In genomic region chrX:12984629-12985303, GRCh38 we compare ENCODE assay signal across 8 cellular contexts. TPM values are rescaled to one million over a fixed set of nuclear protein-coding genes. Genes with fewer than 3 reads are reported as not detected.
DNase-seq lines count a peak whose midpoint lies in the region; ATAC-seq and TF ChIP-seq lines count a peak whose summit lies in the region.

No MANE protein-coding gene starts in this region.

- TF ChIP-seq EP300 in tibial nerve (IDR thresholded peaks at IDR 0.05) = no peak

- TF ChIP-seq POLR2A in tibial nerve (IDR thresholded peaks at IDR 0.05) = no peak

- H3K27ac Mint-ChIP-seq in activated naive CD4-positive, alpha-beta T cell treated with anti-CD3 and anti-CD28 coated beads for 36 hours = peak overlapping the region; percentile 95
- peak overlapping the region; percentile 92 to 99 (median 97) for H3K27ac Mint-ChIP-seq in naive thymus-derived CD4-positive, alpha-beta T cell

- peak; percentile 61 for ATAC-seq in HG02943 (IDR thresholded peaks at IDR 0.05; ENCODE audit: low read depth, unreplicated experiment)
- ATAC-seq in naive thymus-derived CD4-positive, alpha-beta T cell = peak; percentile 84

- intact Hi-C loops in activated naive CD4-positive, alpha-beta T cell treated with anti-CD3 and anti-CD28 coated beads for 36 hours (cut with micrococcal nuclease) = loop anchor here (1.0 to 10.0 kb wide), 6 partner anchors 15 to 1890 kb away; partner anchors contain the start of genes FANCB and MOSPD2
- intact Hi-C loops in naive thymus-derived CD4-positive, alpha-beta T cell (cut with micrococcal nuclease) = loop anchor here (1.0 to 2.0 kb wide), 3 partner anchors 9 to 14 kb away; no protein-coding TSS in a partner anchor

- H3K4me1 ChIP-seq in naive thymus-derived CD4-positive, alpha-beta T cell (ENCODE audit: control insufficient read depth in 2 of 2, insufficient read depth in 2 of 2, low read length in 2 of 2) = peaks cover 64 to 67% of the 10 kb centered on the region in 2 donors
- peaks cover 0 to 7% (median 0%) of the 10 kb centered on the region in 4 donors for H3K4me1 ChIP-seq in tibial nerve

- H3K27me3 ChIP-seq in naive thymus-derived CD4-positive, alpha-beta T cell (ENCODE audit: control insufficient read depth in 2 of 2, insufficient read depth in 2 of 2, low read length in 2 of 2) = no peaks in the 10 kb centered on the region
- peaks cover 0 to 8% of the 10 kb centered on the region in 2 donors for H3K27me3 ChIP-seq in tibial nerve

- no peak for TF ChIP-seq CTCF in tibial nerve (IDR thresholded peaks at IDR 0.05)

- no peaks in the 10 kb centered on the region for H3K36me3 Mint-ChIP-seq in activated naive CD4-positive, alpha-beta T cell treated with anti-CD3 and anti-CD28 coated beads for 36 hours (ENCODE audit: low read depth)
- H3K36me3 Mint-ChIP-seq in naive thymus-derived CD4-positive, alpha-beta T cell = peaks cover 0 to 7% (median 0%) of the 10 kb centered on the region in 5 donors

- no peaks in the 10 kb centered on the region for H3K9me3 Mint-ChIP-seq in activated naive CD4-positive, alpha-beta T cell treated with anti-CD3 and anti-CD28 coated beads for 36 hours
- H3K9me3 Mint-ChIP-seq in naive thymus-derived CD4-positive, alpha-beta T cell = peaks cover 0 to 9% (median 2%) of the 10 kb centered on the region in 11 donors

- POLR2A ChIA-PET in naive thymus-derived CD4-positive, alpha-beta T cell (lab: Charles Lee) = interaction anchor here (0.7 to 24.0 kb wide), 17 partner anchors 8 to 141 kb away, joined by 3 to 1322 read pairs (median 5); partner anchors contain the start of gene TMSB4X
- POLR2A ChIA-PET in HEK293T (lab: Yijun Ruan, JAX) = no interaction called here

- CTCF ChIA-PET in activated naive CD4-positive, alpha-beta T cell treated with anti-CD3 and anti-CD28 coated beads for 36 hours (lab: Charles Lee) = interaction anchor here (0.6 to 3.4 kb wide), 9 partner anchors 11 to 503 kb away, joined by 3 to 13 read pairs (median 5); no protein-coding TSS in a partner anchor
- CTCF ChIA-PET in naive thymus-derived CD4-positive, alpha-beta T cell (lab: Charles Lee) = interaction anchor here (0.6 to 1.8 kb wide), 5 partner anchors 10 to 67 kb away, joined by 3 to 5 read pairs (median 3); no protein-coding TSS in a partner anchor
- CTCF ChIA-PET in HEK293T (lab: Yijun Ruan, JAX) = no interaction called here

- H3K4me1 Mint-ChIP-seq in activated naive CD4-positive, alpha-beta T cell treated with anti-CD3 and anti-CD28 coated beads for 36 hours (ENCODE audit: low read depth) = peaks cover 77% of the 10 kb centered on the region
- H3K4me1 Mint-ChIP-seq in naive thymus-derived CD4-positive, alpha-beta T cell = peaks cover 28 to 90% (median 68%) of the 10 kb centered on the region in 7 donors

- H3K27me3 Mint-ChIP-seq in activated naive CD4-positive, alpha-beta T cell treated with anti-CD3 and anti-CD28 coated beads for 36 hours (ENCODE audit: low read depth) = no peaks in the 10 kb centered on the region
- H3K27me3 Mint-ChIP-seq in naive thymus-derived CD4-positive, alpha-beta T cell = no peaks in the 10 kb centered on the region

- H3K27ac ChIP-seq in naive thymus-derived CD4-positive, alpha-beta T cell (ENCODE audit: low read depth, low read length) = peak overlapping the region; percentile 67
- peak overlapping the region in 2 of 4 donors; percentile 29 to 33 for H3K27ac ChIP-seq in tibial nerve

- 34 to 35% methylated on average over 5 of the region's 5 CpGs for WGBS in tibial nerve, 2 donors

- no peaks in the 10 kb centered on the region for H3K9me3 ChIP-seq in naive thymus-derived CD4-positive, alpha-beta T cell (ENCODE audit: control insufficient read depth in 2 of 3, low read length in 3 of 3)
- no peaks in the 10 kb centered on the region for H3K9me3 ChIP-seq in tibial nerve

- DNase-seq in activated T-cell treated with anti-CD3 and anti-CD28 coated beads, Interleukin-2, amount 50 U/mL, for 1 hour = peak; percentile 56
- DNase-seq in activated T-cell treated with anti-CD3 and anti-CD28 coated beads for 4 hours = no peak
- DNase-seq in NCI-H2196 treated with DMSO at 0.1 percent for 48 hours (lab: John Stamatoyannopoulos, UW; ENCODE audit: unreplicated experiment) = peak; percentile 25
- DNase-seq in activated naive CD4-positive, alpha-beta T cell treated with anti-CD3 and anti-CD28 coated beads for 36 hours = peak; percentile 54
- DNase-seq in naive thymus-derived CD4-positive, alpha-beta T cell = peak in 8 of 9 donors; percentile 53 to 73 (median 69)
- DNase-seq in HEK293T (ENCODE audit: extremely low spot score) = no peak
- DNase-seq in tibial nerve (ENCODE audit: low spot score in 2 of 2) = no peak

- no peaks in the 10 kb centered on the region for H3K36me3 ChIP-seq in naive thymus-derived CD4-positive, alpha-beta T cell (ENCODE audit: control insufficient read depth in 2 of 3, insufficient read depth in 3 of 3, low read length in 3 of 3)
- no peaks in the 10 kb centered on the region for H3K36me3 ChIP-seq in tibial nerve

- peak overlapping the region; percentile 21 for H3K4me3 ChIP-seq in naive thymus-derived CD4-positive, alpha-beta T cell (ENCODE audit: low read length)
- no peak overlapping the region for H3K4me3 ChIP-seq in tibial nerve

- peak overlapping the region; percentile 54 for H3K4me3 Mint-ChIP-seq in activated naive CD4-positive, alpha-beta T cell treated with anti-CD3 and anti-CD28 coated beads for 36 hours
- peak overlapping the region; percentile 61 to 82 (median 75) for H3K4me3 Mint-ChIP-seq in naive thymus-derived CD4-positive, alpha-beta T cell

TF ChIP-seq in HEK293T, 16 proteins besides CTCF, POLR2A, EP300 and RAD21:
- TF ChIP-seq FOXK2 (IDR thresholded peaks at IDR 0.05) (no peak), HDGF (IDR thresholded peaks at IDR 0.05; ENCODE audit: borderline replicate concordance) (no peak), ELF4 (IDR thresholded peaks at IDR 0.05) (no peak), ARNT (IDR thresholded peaks at IDR 0.05) (no peak), SUZ12 (IDR thresholded peaks at IDR 0.05) (no peak)

RNA-seq across cellular contexts. Expression of gene TMSB4X, which starts 9.9 kb away (rescaled TPM):
- total RNA-seq in activated naive CD4-positive, alpha-beta T cell treated with anti-CD3 and anti-CD28 coated beads for 36 hours = 1,000 to 10,000 TPM; 5,535 to 5,691 TPM
- total RNA-seq in naive thymus-derived CD4-positive, alpha-beta T cell = over 10,000 TPM in 1 of 5 experiments, 1,000 to 10,000 TPM in 4; 3,911 to 13,454 (median 4,935) TPM
- over 10,000 TPM; 26,512 to 30,787 TPM for polyA plus RNA-seq in naive thymus-derived CD4-positive, alpha-beta T cell
- total RNA-seq in tibial nerve = 1,000 to 10,000 TPM; 3,029 to 4,490 (median 3,421) TPM

RNA-seq across cellular contexts. Expression of gene FAM9C, which starts 59.7 kb away (rescaled TPM):
- not detected for total RNA-seq in activated naive CD4-positive, alpha-beta T cell treated with anti-CD3 and anti-CD28 coated beads for 36 hours
- total RNA-seq in naive thymus-derived CD4-positive, alpha-beta T cell = under 1 TPM in 2 of 5 experiments, not detected in 3; 0.16 to 0.19 TPM
- not detected for polyA plus RNA-seq in naive thymus-derived CD4-positive, alpha-beta T cell
- total RNA-seq in tibial nerve = not detected

Comparison
In these comparisons a context has a peak if more than half of its experiments do, and no peak if none do; other contexts are left out.
1. DNase-seq: peak in activated T-cell treated with anti-CD3 and anti-CD28 coated beads, Interleukin-2, amount 50 U/mL, for 1 hour (single experiment), NCI-H2196 treated with DMSO at 0.1 percent for 48 hours (single experiment), activated naive CD4-positive, alpha-beta T cell treated with anti-CD3 and anti-CD28 coated beads for 36 hours (single experiment) and naive thymus-derived CD4-positive, alpha-beta T cell (8 of 9); none in activated T-cell treated with anti-CD3 and anti-CD28 coated beads for 4 hours (single experiment), HEK293T (single experiment) and tibial nerve (0 of 2).